8 cellular contexts compared by ENCODE assay signal in the genomic region with DNA sequence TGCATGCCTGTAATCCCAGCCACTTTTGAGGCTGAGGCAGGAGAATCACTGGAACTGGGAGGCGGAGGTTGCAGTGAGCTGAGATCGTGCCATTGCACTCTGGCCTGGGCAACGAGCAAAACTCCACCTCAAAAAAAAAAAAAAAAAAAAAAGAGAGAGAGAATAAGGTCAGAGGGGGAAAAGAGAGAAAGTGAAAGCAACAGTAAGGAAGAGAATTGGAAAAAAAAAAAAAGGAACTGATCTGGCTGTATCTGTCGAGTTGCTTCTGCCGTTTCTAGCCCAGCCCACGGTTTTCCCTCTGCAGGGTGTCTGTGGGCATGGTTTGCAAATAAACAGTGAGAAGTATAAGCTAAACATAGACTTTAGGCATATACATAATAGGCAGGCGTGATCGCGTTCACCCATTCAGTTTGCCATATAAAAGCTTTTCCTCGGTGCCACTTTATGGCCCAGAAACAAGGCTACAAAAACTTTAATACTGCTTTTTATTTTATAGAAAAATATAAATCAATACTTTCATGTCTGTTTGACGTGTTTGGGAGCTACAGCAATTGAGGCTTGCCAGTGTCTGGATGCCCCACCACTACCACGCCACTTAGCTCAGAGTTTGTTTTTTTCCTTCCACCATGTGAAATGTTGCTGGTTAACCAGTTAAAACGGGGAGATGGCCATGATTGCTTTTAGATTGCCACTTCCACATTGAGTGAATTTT.
DNase-seq lines count a peak whose midpoint lies in the region; ATAC-seq and TF ChIP-seq lines count a peak whose summit lies in the region.

No MANE protein-coding gene starts in this region.

- H3K4me3 ChIP-seq in HEK293 (ENCODE audit: low read depth, low read length) (no peak overlapping the region), mucosa of descending colon (no peak overlapping the region), esophagus squamous epithelium (no peak overlapping the region)

- H3K9me3 ChIP-seq in HEK293 (ENCODE audit: control insufficient read depth, insufficient read depth, low read depth, low read length) (no peaks in the 10 kb centered on the region), mucosa of descending colon (peaks cover 4% of the 10 kb centered on the region), esophagus squamous epithelium (peaks cover 0 to 7% (median 0%) of the 10 kb centered on the region in 3 donors)

- intact Hi-C loops in activated CD8-positive, alpha-beta T cell treated with anti-CD3 and anti-CD28 coated beads for 36 hours (cut with micrococcal nuclease), result no loop called here
- intact Hi-C loops in mucosa of descending colon (cut with DNase I, micrococcal nuclease), result no loop called here
- intact Hi-C loops in esophagus squamous epithelium (cut with DNase I), result no loop called here

- peaks cover 10% of the 10 kb centered on the region for H3K4me1 Mint-ChIP-seq in activated CD8-positive, alpha-beta T cell treated with anti-CD3 and anti-CD28 coated beads for 36 hours (ENCODE audit: low read depth)

- no peak overlapping the region for H3K27ac ChIP-seq in HEK293 (ENCODE audit: extremely low read depth, low read depth, low read length)
- no peak overlapping the region for H3K27ac ChIP-seq in esophagus squamous epithelium

- no peaks in the 10 kb centered on the region for H3K27me3 ChIP-seq in esophagus squamous epithelium

- no peak for TF ChIP-seq POLR2A in esophagus squamous epithelium (IDR thresholded peaks at IDR 0.05)

- TF ChIP-seq CTCF in HEK293 (tag by site-specific recombination; IDR thresholded peaks at IDR 0.05) (no peak), mucosa of descending colon (IDR thresholded peaks at IDR 0.05) (no peak), esophagus squamous epithelium (IDR thresholded peaks at IDR 0.05) (no peak)
- TF ChIP-seq CTCF in activated CD8-positive, alpha-beta T cell treated with anti-CD3 and anti-CD28 coated beads for 36 hours (IDR thresholded peaks at IDR 0.05), result no peak

- H3K36me3 ChIP-seq in HEK293 (ENCODE audit: control insufficient read depth in 2 of 2, insufficient read depth in 1 of 2, low read length in 2 of 2) (no peaks in the 10 kb centered on the region), mucosa of descending colon (ENCODE audit: low read depth) (no peaks in the 10 kb centered on the region), esophagus squamous epithelium (no peaks in the 10 kb centered on the region)

- H3K4me1 ChIP-seq in HEK293 (ENCODE audit: control insufficient read depth, insufficient read depth, low read length) (no peaks in the 10 kb centered on the region; the same call in 1 of the 2 replicates), mucosa of descending colon (ENCODE audit: low read depth) (peaks cover 4% of the 10 kb centered on the region), esophagus squamous epithelium (peaks cover 0 to 22% (median 9%) of the 10 kb centered on the region in 3 donors)

- POLR2A ChIA-PET in HEK293 (lab: Yijun Ruan, JAX), result interaction anchor here (0.7 kb wide), 1 partner anchor 121 kb away, joined by 6 read pairs; no protein-coding TSS in a partner anchor
- POLR2A ChIA-PET in activated CD8-positive, alpha-beta T cell treated with anti-CD3 and anti-CD28 coated beads for 36 hours (lab: Charles Lee), result no interaction called here

- DNase-seq in CD1c-positive myeloid dendritic cell (ENCODE audit: extremely low spot score) (peak; percentile 82), mucosa of descending colon (peak in 2 of 3 donors; percentile 37 to 43), esophagus squamous epithelium (lab: John Stamatoyannopoulos, UW) (no peak), ecto neural progenitor cell (ENCODE audit: low spot score) (no peak)
- peak; percentile 12 for DNase-seq in activated CD8-positive, alpha-beta T cell treated with anti-CD3 and anti-CD28 coated beads for 36 hours
- DNase-seq in activated effector memory CD4-positive, alpha-beta T cell treated with Interleukin-2 at 50 U/mL for 16 hours, result no peak

- H3K27me3 Mint-ChIP-seq in activated CD8-positive, alpha-beta T cell treated with anti-CD3 and anti-CD28 coated beads for 36 hours, result no peaks in the 10 kb centered on the region

- peaks cover 11% of the 10 kb centered on the region for H3K9me3 Mint-ChIP-seq in activated CD8-positive, alpha-beta T cell treated with anti-CD3 and anti-CD28 coated beads for 36 hours

- no peak overlapping the region for H3K27ac Mint-ChIP-seq in activated CD8-positive, alpha-beta T cell treated with anti-CD3 and anti-CD28 coated beads for 36 hours

- no peak for ATAC-seq in activated CD8-positive, alpha-beta T cell treated with anti-CD3 and anti-CD28 coated beads for 36 hours
- ATAC-seq in mucosa of descending colon (peak; percentile 81), HG03469 (IDR thresholded peaks at IDR 0.05; ENCODE audit: unreplicated experiment) (no peak)

- H3K36me3 Mint-ChIP-seq in activated CD8-positive, alpha-beta T cell treated with anti-CD3 and anti-CD28 coated beads for 36 hours (ENCODE audit: low read depth), result peaks cover 6% of the 10 kb centered on the region

- 58 to 67% methylated on average over 13 of the region's 13 CpGs for WGBS in esophagus squamous epithelium, 2 donors

- CTCF ChIA-PET in HEK293 (lab: Yijun Ruan, JAX), result interaction anchor here (0.6 kb wide), 2 partner anchors 9 to 141 kb away, joined by 3 to 4 read pairs; no protein-coding TSS in a partner anchor
- CTCF ChIA-PET in activated CD8-positive, alpha-beta T cell treated with anti-CD3 and anti-CD28 coated beads for 36 hours (lab: Charles Lee), result no interaction called here

- peak overlapping the region; percentile 52 for H3K4me3 Mint-ChIP-seq in activated CD8-positive, alpha-beta T cell treated with anti-CD3 and anti-CD28 coated beads for 36 hours

TF ChIP-seq in HEK293, 187 proteins besides CTCF, POLR2A, EP300 and RAD21:
- TF ChIP-seq ZFHX2 (tag by site-specific recombination; conservative IDR thresholded peaks at IDR 0.05) (peak; percentile 61), PRDM1 (tag by site-specific recombination; IDR thresholded peaks at IDR 0.05) (0 out of 2 replicates have a peak, but pooled peaks have one; percentile 26), ZNF114 (tag by site-specific recombination; IDR thresholded peaks at IDR 0.05) (no peak), EGR2 (tag by site-specific recombination; IDR thresholded peaks at IDR 0.05; ENCODE audit: low read depth) (peak; percentile 50; the same call in 1 of the 2 replicates)
- TF ChIP-seq, protein P1, sequence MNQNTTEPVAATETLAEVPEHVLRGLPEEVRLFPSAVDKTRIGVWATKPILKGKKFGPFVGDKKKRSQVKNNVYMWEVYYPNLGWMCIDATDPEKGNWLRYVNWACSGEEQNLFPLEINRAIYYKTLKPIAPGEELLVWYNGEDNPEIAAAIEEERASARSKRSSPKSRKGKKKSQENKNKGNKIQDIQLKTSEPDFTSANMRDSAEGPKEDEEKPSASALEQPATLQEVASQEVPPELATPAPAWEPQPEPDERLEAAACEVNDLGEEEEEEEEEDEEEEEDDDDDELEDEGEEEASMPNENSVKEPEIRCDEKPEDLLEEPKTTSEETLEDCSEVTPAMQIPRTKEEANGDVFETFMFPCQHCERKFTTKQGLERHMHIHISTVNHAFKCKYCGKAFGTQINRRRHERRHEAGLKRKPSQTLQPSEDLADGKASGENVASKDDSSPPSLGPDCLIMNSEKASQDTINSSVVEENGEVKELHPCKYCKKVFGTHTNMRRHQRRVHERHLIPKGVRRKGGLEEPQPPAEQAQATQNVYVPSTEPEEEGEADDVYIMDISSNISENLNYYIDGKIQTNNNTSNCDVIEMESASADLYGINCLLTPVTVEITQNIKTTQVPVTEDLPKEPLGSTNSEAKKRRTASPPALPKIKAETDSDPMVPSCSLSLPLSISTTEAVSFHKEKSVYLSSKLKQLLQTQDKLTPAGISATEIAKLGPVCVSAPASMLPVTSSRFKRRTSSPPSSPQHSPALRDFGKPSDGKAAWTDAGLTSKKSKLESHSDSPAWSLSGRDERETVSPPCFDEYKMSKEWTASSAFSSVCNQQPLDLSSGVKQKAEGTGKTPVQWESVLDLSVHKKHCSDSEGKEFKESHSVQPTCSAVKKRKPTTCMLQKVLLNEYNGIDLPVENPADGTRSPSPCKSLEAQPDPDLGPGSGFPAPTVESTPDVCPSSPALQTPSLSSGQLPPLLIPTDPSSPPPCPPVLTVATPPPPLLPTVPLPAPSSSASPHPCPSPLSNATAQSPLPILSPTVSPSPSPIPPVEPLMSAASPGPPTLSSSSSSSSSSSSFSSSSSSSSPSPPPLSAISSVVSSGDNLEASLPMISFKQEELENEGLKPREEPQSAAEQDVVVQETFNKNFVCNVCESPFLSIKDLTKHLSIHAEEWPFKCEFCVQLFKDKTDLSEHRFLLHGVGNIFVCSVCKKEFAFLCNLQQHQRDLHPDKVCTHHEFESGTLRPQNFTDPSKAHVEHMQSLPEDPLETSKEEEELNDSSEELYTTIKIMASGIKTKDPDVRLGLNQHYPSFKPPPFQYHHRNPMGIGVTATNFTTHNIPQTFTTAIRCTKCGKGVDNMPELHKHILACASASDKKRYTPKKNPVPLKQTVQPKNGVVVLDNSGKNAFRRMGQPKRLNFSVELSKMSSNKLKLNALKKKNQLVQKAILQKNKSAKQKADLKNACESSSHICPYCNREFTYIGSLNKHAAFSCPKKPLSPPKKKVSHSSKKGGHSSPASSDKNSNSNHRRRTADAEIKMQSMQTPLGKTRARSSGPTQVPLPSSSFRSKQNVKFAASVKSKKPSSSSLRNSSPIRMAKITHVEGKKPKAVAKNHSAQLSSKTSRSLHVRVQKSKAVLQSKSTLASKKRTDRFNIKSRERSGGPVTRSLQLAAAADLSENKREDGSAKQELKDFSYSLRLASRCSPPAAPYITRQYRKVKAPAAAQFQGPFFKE (tag by site-specific recombination; IDR thresholded peaks at IDR 0.05; ENCODE audit: borderline replicate concordance), result no peak

Comparison
In these comparisons a context has a peak if more than half of its experiments do, and no peak if none do; other contexts are left out.
1. DNase-seq: peak in CD1c-positive myeloid dendritic cell (single experiment), activated CD8-positive, alpha-beta T cell treated with anti-CD3 and anti-CD28 coated beads for 36 hours (single experiment) and mucosa of descending colon (2 of 3); none in esophagus squamous epithelium (single experiment), activated effector memory CD4-positive, alpha-beta T cell treated with Interleukin-2 at 50 U/mL for 16 hours (single experiment) and ecto neural progenitor cell (single experiment).